1 cellular context compared by ENCODE assay signal in the genomic region with DNA sequence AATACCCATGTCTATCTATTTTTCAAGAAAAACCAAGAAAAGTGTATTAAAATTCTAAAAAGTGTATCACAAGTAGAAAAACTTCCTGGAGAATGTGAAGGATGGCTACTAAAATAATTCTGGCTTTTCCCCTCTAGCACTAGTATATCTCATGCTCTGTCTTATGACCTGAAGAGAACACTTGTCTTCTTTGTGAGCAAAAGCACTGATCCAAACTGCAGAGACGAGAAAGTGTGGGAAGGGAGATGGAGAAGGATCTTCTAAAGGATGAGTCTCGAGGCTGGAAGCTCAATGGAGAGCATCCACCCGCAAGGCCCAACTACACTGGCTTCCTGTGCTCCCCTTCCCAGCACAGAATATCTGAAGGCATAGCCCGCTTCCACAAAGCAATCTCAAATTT.
TF ChIP-seq lines count a peak whose summit lies in the region.

No MANE protein-coding gene starts in this region.

TF ChIP-seq in endothelial cell of umbilical vein, 7 proteins besides CTCF, POLR2A, EP300 and RAD21:
- TF ChIP-seq POLR2AphosphoS5 (IDR thresholded peaks at IDR 0.05; ENCODE audit: insufficient read depth, low read depth, low read length) (no peak), GATA2 (IDR thresholded peaks at IDR 0.05; ENCODE audit: insufficient read depth, insufficient read length, low read depth, low read length) (no peak), MYC (IDR thresholded peaks at IDR 0.05; ENCODE audit: low read depth, low read length) (no peak), EZH2 (IDR thresholded peaks at IDR 0.05; ENCODE audit: borderline replicate concordance, low read depth, low read length, severe bottlenecking) (no peak)
- TF ChIP-seq, protein P1, sequence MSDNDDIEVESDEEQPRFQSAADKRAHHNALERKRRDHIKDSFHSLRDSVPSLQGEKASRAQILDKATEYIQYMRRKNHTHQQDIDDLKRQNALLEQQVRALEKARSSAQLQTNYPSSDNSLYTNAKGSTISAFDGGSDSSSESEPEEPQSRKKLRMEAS (IDR thresholded peaks at IDR 0.05; ENCODE audit: insufficient read depth, insufficient read length) = no peak
